Comparison of ENCODE assay signal across 8 cellular contexts in the genomic region with DNA sequence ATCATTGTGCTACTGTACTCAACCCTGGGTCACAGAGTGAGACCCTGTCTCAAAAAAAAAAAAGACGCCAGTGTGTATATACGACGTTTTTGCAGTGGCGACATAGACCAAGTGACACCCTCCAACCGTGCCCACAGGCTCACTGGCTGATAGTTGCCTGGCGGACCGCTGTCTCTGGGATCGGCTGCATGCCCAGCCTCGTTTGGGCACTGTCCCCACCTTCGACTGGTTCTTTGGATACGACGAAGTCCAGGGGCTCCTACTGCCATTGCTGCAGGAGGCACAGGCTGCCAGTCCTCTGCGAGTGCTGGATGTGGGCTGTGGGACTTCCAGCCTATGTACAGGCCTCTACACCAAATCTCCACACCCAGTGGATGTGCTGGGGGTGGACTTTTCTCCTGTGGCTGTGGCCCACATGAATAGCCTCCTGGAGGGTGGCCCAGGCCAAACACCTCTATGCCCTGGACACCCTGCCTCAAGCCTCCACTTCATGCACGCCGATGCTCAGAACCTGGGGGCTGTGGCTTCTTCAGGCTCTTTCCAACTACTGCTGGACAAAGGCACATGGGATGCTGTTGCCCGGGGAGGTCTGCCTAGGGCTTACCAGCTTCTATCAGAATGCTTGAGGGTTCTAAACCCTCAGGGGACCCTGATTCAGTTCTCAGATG. TPM values are rescaled to one million over a fixed set of nuclear protein-coding genes. Genes with fewer than 3 reads are reported as not detected.
DNase-seq lines count a peak whose midpoint lies in the region; ATAC-seq and TF ChIP-seq lines count a peak whose summit lies in the region.

No MANE protein-coding gene starts in this region.

- peak overlapping the region; percentile 85 to 97 (median 91) for H3K27ac ChIP-seq in adrenal gland
- H3K27ac ChIP-seq in liver (ENCODE audit: low read depth in 1 of 2, low read length in 2 of 2) = peak overlapping the region; percentile 85 to 89
- H3K27ac ChIP-seq in transverse colon = peak overlapping the region; percentile 93 to 97 (median 94)

- TF ChIP-seq CTCF in adrenal gland (IDR thresholded peaks at IDR 0.05) = no peak
- no peak for TF ChIP-seq CTCF in liver (IDR thresholded peaks at IDR 0.05; ENCODE audit: low read depth, low read length, missing input control)
- TF ChIP-seq CTCF in transverse colon (IDR thresholded peaks at IDR 0.05) = no peak
- TF ChIP-seq CTCF in GM13977 (IDR thresholded peaks at IDR 0.05; ENCODE audit: extremely low read depth, insufficient read depth, missing control alignments) = no peak

- H3K36me3 Mint-ChIP-seq in activated naive CD4-positive, alpha-beta T cell treated with anti-CD3 and anti-CD28 coated beads, Interleukin-2, amount 10 ng/mL, durations not matched to agents 7 days and 5 days = peaks cover 35% of the 10 kb centered on the region

- CTCF ChIA-PET in activated naive CD4-positive, alpha-beta T cell treated with anti-CD3 and anti-CD28 coated beads, Interleukin-2, amount 10 ng/mL, durations not matched to agents 7 days and 5 days (lab: Charles Lee) = interaction anchor here (1.2 to 3.1 kb wide), 6 partner anchors 11 to 65 kb away, joined by 4 to 17 read pairs (median 6); a partner anchor contains a TSS

- H3K27ac Mint-ChIP-seq in activated naive CD4-positive, alpha-beta T cell treated with anti-CD3 and anti-CD28 coated beads, Interleukin-2, amount 10 ng/mL, durations not matched to agents 7 days and 5 days = peak overlapping the region; percentile 90

- H3K27me3 Mint-ChIP-seq in activated naive CD4-positive, alpha-beta T cell treated with anti-CD3 and anti-CD28 coated beads, Interleukin-2, amount 10 ng/mL, durations not matched to agents 7 days and 5 days = peaks cover 7% of the 10 kb centered on the region

- H3K27me3 ChIP-seq in adrenal gland (no peaks in the 10 kb centered on the region), liver (ENCODE audit: control insufficient read depth in 4 of 4, insufficient read depth in 4 of 4, low read length in 3 of 4) (no peaks in the 10 kb centered on the region), transverse colon (no peaks in the 10 kb centered on the region)

- no peak for TF ChIP-seq RAD21 in liver (IDR thresholded peaks at IDR 0.05)

- H3K36me3 ChIP-seq in adrenal gland (replicated peaks in 1 of 2) (peaks cover 0 to 11% of the 10 kb centered on the region in 2 donors), liver (ENCODE audit: control insufficient read depth in 4 of 4, insufficient read depth in 3 of 4, low read depth in 1 of 4, low read length in 3 of 4) (peaks cover 3 to 10% (median 6%) of the 10 kb centered on the region in 4 donors), transverse colon (peaks cover 0 to 6% (median 0%) of the 10 kb centered on the region in 4 donors)

- TF ChIP-seq POLR2A in adrenal gland (IDR thresholded peaks at IDR 0.05) (no peak), transverse colon (IDR thresholded peaks at IDR 0.05) (no peak)

- peaks cover 60% of the 10 kb centered on the region for H3K4me1 Mint-ChIP-seq in activated naive CD4-positive, alpha-beta T cell treated with anti-CD3 and anti-CD28 coated beads, Interleukin-2, amount 10 ng/mL, durations not matched to agents 7 days and 5 days

- peak overlapping the region; percentile 96 for H3K4me3 Mint-ChIP-seq in activated naive CD4-positive, alpha-beta T cell treated with anti-CD3 and anti-CD28 coated beads, Interleukin-2, amount 10 ng/mL, durations not matched to agents 7 days and 5 days

- H3K4me3 ChIP-seq in adrenal gland (peak overlapping the region in 2 of 4 donors; percentile 59 to 98), liver (ENCODE audit: low read depth in 1 of 3, low read length in 3 of 3) (peak overlapping the region; percentile 82 to 97 (median 96)), transverse colon (peak overlapping the region; percentile 55 to 77 (median 68))

- H3K9me3 Mint-ChIP-seq in activated naive CD4-positive, alpha-beta T cell treated with anti-CD3 and anti-CD28 coated beads, Interleukin-2, amount 10 ng/mL, durations not matched to agents 7 days and 5 days = no peaks in the 10 kb centered on the region

- intact Hi-C loops in adrenal gland (cut with DNase I) = no loop called here
- intact Hi-C loops in transverse colon (cut with DNase I; ENCODE audit: low total_unique reads) = no loop called here

- TF ChIP-seq EP300 in transverse colon (IDR thresholded peaks at IDR 0.05; ENCODE audit: low read depth) = no peak

- no peak for ATAC-seq in HG02759 (IDR thresholded peaks at IDR 0.05; ENCODE audit: unreplicated experiment)

- 40 to 71% (median 60%) methylated on average over 4 to 16 of the region's 16 CpGs for WGBS in adrenal gland, 4 donors
- 67% methylated on average over 16 of the region's 16 CpGs for WGBS in liver
- WGBS in transverse colon (ENCODE audit: low coverage in 1 of 2), 2 donors = 29% methylated on average over 15 of the region's 16 CpGs; no CpG with 5 or more reads in 1 of the 2 donors

- DNase-seq in activated naive CD4-positive, alpha-beta T cell treated with anti-CD3 and anti-CD28 coated beads, Interleukin-2, amount 10 ng/mL, durations not matched to agents 7 days and 5 days = no peak
- no peak for DNase-seq in activated naive CD4-positive, alpha-beta T cell (lab: John Stamatoyannopoulos, UW)
- DNase-seq in adrenal gland = no peak
- DNase-seq in transverse colon = no peak
- DNase-seq in NCI-H748 (lab: John Stamatoyannopoulos, UW; ENCODE audit: unreplicated experiment) = no peak
- DNase-seq in GM13977 (ENCODE audit: low spot score) = no peak

- H3K9ac ChIP-seq in liver (ENCODE audit: low read depth in 1 of 2, low read length in 2 of 2) = peak overlapping the region; percentile 24 to 90

- in situ Hi-C loops in transverse colon (cut with MboI; ENCODE audit: low pct_ligation_motif_present in 1 of 4, low pct_unique_long_range_greater_than_20kb in 1 of 4, low sequenced_read_pairs in 3 of 4) (no loop called here), GM13977 (cut with MboI; ENCODE audit: low pct_unique_long_range_greater_than_20kb, low sequenced_read_pairs, unreplicated experiment) (no loop called here)

- H3K4me1 ChIP-seq in adrenal gland (replicated peaks in 1 of 2) (peaks cover 23 to 50% of the 10 kb centered on the region in 2 donors), liver (ENCODE audit: control insufficient read depth in 4 of 4, insufficient read depth in 4 of 4, low read length in 3 of 4) (peaks cover 15 to 45% (median 32%) of the 10 kb centered on the region in 4 donors), transverse colon (peaks cover 21 to 61% (median 48%) of the 10 kb centered on the region in 4 donors)

- H3K9me3 ChIP-seq in adrenal gland (replicated peaks in 1 of 3) (no peaks in the 10 kb centered on the region), liver (ENCODE audit: control insufficient read depth in 4 of 4, low read length in 3 of 4) (no peaks in the 10 kb centered on the region), transverse colon (no peaks in the 10 kb centered on the region)

TF ChIP-seq in liver, 16 proteins besides CTCF, POLR2A, EP300 and RAD21 (continues in another document):
- no peak for TF ChIP-seq HNF4A (conservative IDR thresholded peaks at IDR 0.05)
- no peak for TF ChIP-seq FOXA1 (IDR thresholded peaks at IDR 0.05)
- no peak for TF ChIP-seq SP1 (IDR thresholded peaks at IDR 0.05)
- TF ChIP-seq NR2F2 (IDR thresholded peaks at IDR 0.05) = no peak
- TF ChIP-seq YY1 (IDR thresholded peaks at IDR 0.05) = no peak

RNA-seq across cellular contexts. Expression of a gene that starts 1.3 kb away (rescaled TPM):
- total RNA-seq in adrenal gland = 10 to 100 TPM in 2 of 8 donors, 1 to 10 TPM in 5, not detected in 1; 2.8 to 15.0 (median 7.9) TPM
- 10 to 100 TPM in 2 of 3 donors, 1 to 10 TPM in 1; 1.9 to 37.2 (median 20.6) TPM for polyA plus RNA-seq in adrenal gland
- total RNA-seq in liver = 1 to 10 TPM; 1.8 to 2.5 TPM
- polyA plus RNA-seq in liver = 1 to 10 TPM; 2.1 to 2.4 TPM
- 10 to 100 TPM in 1 of 4 donors, 1 to 10 TPM in 1, not detected in 2; 6.0 to 17.0 TPM for total RNA-seq in transverse colon

RNA-seq across cellular contexts. Expression of a gene that starts 1.4 kb away (rescaled TPM):
- total RNA-seq in adrenal gland (10 to 100 TPM; 42.8 to 70.7 (median 49.7) TPM), liver (10 to 100 TPM; 16.5 to 17.7 TPM), transverse colon (10 to 100 TPM; 12.5 to 53.7 (median 37.7) TPM)
- polyA plus RNA-seq in adrenal gland (100 to 1,000 TPM in 2 of 3 donors, 10 to 100 TPM in 1; 95.8 to 142 (median 104) TPM), liver (10 to 100 TPM; 43.8 to 49.9 TPM)

RNA-seq across cellular contexts. Expression of a gene that starts 5.1 kb away (rescaled TPM):
- total RNA-seq in adrenal gland (10 to 100 TPM; 10.2 to 21.3 (median 14.3) TPM), liver (1 to 10 TPM; 2.9 to 6.3 TPM), transverse colon (10 to 100 TPM in 3 of 4 donors, 1 to 10 TPM in 1; 6.4 to 26.2 (median 15.3) TPM)
- polyA plus RNA-seq in adrenal gland (10 to 100 TPM in 2 of 3 donors, 1 to 10 TPM in 1; 2.2 to 25.7 (median 25.7) TPM), liver (10 to 100 TPM in 1 of 2 donors, 1 to 10 TPM in 1; 7.0 to 12.2 TPM)

RNA-seq across cellular contexts. Expression of a gene that starts 5.7 kb away (rescaled TPM):
- total RNA-seq in adrenal gland = 10 to 100 TPM in 2 of 8 donors, 1 to 10 TPM in 6; 1.1 to 22.0 (median 8.3) TPM
- 10 to 100 TPM; 16.5 to 30.4 (median 17.5) TPM for polyA plus RNA-seq in adrenal gland
- 1 to 10 TPM; 3.5 to 4.4 TPM for total RNA-seq in liver
- polyA plus RNA-seq in liver = 1 to 10 TPM; 1.6 to 3.4 TPM
- total RNA-seq in transverse colon = 10 to 100 TPM in 2 of 4 donors, 1 to 10 TPM in 2; 7.5 to 16.1 (median 10.1) TPM

RNA-seq across cellular contexts. Expression of a gene that starts 12.5 kb away (rescaled TPM):
- total RNA-seq in adrenal gland (100 to 1,000 TPM in 6 of 8 donors, 10 to 100 TPM in 2; 81.3 to 308 (median 153) TPM), liver (10 to 100 TPM; 31.4 to 45.5 TPM), transverse colon (100 to 1,000 TPM; 129 to 219 (median 142) TPM)
- polyA plus RNA-seq in adrenal gland (100 to 1,000 TPM; 114 to 225 (median 177) TPM), liver (10 to 100 TPM; 36.8 to 45.7 TPM)
